In the genomic region with DNA sequence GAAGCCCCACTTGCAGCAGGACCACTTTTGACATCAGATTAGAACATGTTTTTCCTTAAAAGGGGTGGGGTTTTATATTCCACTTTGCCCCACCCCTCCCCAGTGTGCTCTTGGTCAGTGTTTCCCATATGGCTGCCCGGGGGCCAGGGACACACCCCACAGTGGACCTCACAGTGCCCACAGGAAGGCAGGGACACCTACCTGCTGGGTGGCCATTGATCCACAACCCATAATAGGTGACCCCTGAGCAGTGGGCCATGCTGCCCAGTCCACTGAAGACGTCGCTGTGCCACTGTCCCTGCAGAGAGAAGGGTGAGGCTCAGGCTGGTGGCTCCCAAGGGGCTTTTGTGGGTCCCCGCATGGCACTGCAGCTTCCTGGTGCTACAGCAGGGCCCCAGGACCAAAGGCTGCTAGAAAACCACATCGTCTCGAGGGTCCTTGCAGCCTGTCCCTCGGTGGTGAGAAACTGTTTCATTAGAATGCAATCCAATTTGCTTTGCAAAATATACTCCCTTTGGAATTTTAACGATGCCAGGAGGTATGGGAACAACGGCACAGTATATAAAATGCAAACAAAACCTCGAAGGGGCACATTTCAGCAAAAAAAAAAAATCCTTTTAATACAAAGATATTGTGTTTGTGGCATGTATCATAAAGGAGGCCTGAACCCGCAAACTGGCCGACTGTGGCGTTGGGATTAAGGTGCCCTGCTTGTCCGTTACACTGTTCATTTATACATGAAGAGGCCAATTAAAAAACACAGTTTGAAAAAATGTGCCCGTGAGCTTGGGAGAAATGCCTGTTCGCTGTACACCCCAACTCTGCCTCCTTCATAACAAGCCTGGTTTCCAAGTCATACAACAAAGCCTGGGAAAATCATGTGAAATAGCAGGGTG, we compare ENCODE assay signal across 30 cellular contexts. TPM values are rescaled to one million over a fixed set of nuclear protein-coding genes. Genes with fewer than 3 reads are reported as not detected.
DNase-seq lines count a peak whose midpoint lies in the region; ATAC-seq and TF ChIP-seq lines count a peak whose summit lies in the region.
"Had no signal": no experiment of that assay in that cellular context is flagged by ENCODE, and none has a peak within 500 bp of the region (broad histone marks: within the 10 kb centered on the region; RNA-seq: fewer than 3 reads in every experiment).

No MANE protein-coding gene starts in this region.

- H3K27ac Mint-ChIP-seq in mesothelial cell of epicardium: peak overlapping the region; percentile 34
- H3K27ac Mint-ChIP-seq: activated CD4-positive, alpha-beta memory T cell treated with anti-CD3 and anti-CD28 coated beads, Interleukin-2, amount 10 ng/mL, durations not matched to agents 7 days and 5 days; activated naive CD4-positive, alpha-beta T cell treated with anti-CD3 and anti-CD28 coated beads for 36 hours; CD8-positive, alpha-beta memory T cell; HFFc6; IgD-negative memory B cell had no signal

- no peak for ATAC-seq in Right ventricle myocardium superior (ENCODE audit: poor library complexity)
- no peak for ATAC-seq in left ventricle myocardium superior
- ATAC-seq: foreskin keratinocyte; stimulated activated naive CD8-positive, alpha-beta T cell treated with anti-CD3 and anti-CD28 coated beads, Interleukin-15, Interleukin-2, amounts not matched to agents 100 U/mL and 50 U/mL, for 24 hours had no signal

- TF ChIP-seq EP300 in suprapubic skin (IDR thresholded peaks at IDR 0.05): no peak

- H3K36me3 ChIP-seq in suprapubic skin: peaks cover 2% of the 10 kb centered on the region
- H3K36me3 ChIP-seq: brain microvascular endothelial cell, esophagus squamous epithelium, prostate gland, uterus had no signal

- no peaks in the 10 kb centered on the region for H3K9me3 Mint-ChIP-seq in mesothelial cell of epicardium
- H3K9me3 Mint-ChIP-seq: activated CD4-positive, alpha-beta memory T cell treated with anti-CD3 and anti-CD28 coated beads, Interleukin-2, amount 10 ng/mL, durations not matched to agents 7 days and 5 days; activated naive CD4-positive, alpha-beta T cell treated with anti-CD3 and anti-CD28 coated beads for 36 hours; CD8-positive, alpha-beta memory T cell; HFFc6; IgD-negative memory B cell had no signal

- intact Hi-C loops in Right ventricle myocardium superior (cut with DNase I) (no loop called here), left ventricle myocardium superior (cut with micrococcal nuclease) (no loop called here)

- 83% methylated on average over 15 of the region's 16 CpGs for WGBS in suprapubic skin

- H3K27me3 ChIP-seq in suprapubic skin: no peaks in the 10 kb centered on the region
- H3K27me3 ChIP-seq: brain microvascular endothelial cell, dorsolateral prefrontal cortex, esophagus squamous epithelium, foreskin keratinocyte, testis, uterus had no signal

- H3K4me1 Mint-ChIP-seq in mesothelial cell of epicardium: no peaks in the 10 kb centered on the region
- H3K4me1 Mint-ChIP-seq: activated CD4-positive, alpha-beta memory T cell treated with anti-CD3 and anti-CD28 coated beads, Interleukin-2, amount 10 ng/mL, durations not matched to agents 7 days and 5 days; CD8-positive, alpha-beta memory T cell had no signal

- TF ChIP-seq CTCF in mesothelial cell of epicardium (IDR thresholded peaks at IDR 0.05; ENCODE audit: unreplicated experiment) (no peak), suprapubic skin (IDR thresholded peaks at IDR 0.05) (no peak)

- TF ChIP-seq POLR2A in suprapubic skin (IDR thresholded peaks at IDR 0.05) (no peak), erythroblast (IDR thresholded peaks at IDR 0.05; ENCODE audit: low read length) (no peak)

- H3K4me3 Mint-ChIP-seq in mesothelial cell of epicardium: no peak overlapping the region
- H3K4me3 Mint-ChIP-seq: activated CD4-positive, alpha-beta memory T cell treated with anti-CD3 and anti-CD28 coated beads, Interleukin-2, amount 10 ng/mL, durations not matched to agents 7 days and 5 days; activated naive CD4-positive, alpha-beta T cell treated with anti-CD3 and anti-CD28 coated beads for 36 hours; CD8-positive, alpha-beta memory T cell; HFFc6; IgD-negative memory B cell had no signal

- peak; percentile 20 for DNase-seq in Right ventricle myocardium superior
- DNase-seq in left ventricle myocardium superior: no peak
- peak; percentile 35 for DNase-seq in NCI-H526 treated with DMSO at 0.1 percent for 48 hours (lab: John Stamatoyannopoulos, UW)
- peak in 1 of 2 experiments; percentile 5 for DNase-seq in mesothelial cell of epicardium (ENCODE audit: low spot score in 2 of 2, unreplicated experiment in 2 of 2)
- peak; percentile 40 to 54 for DNase-seq in suprapubic skin (ENCODE audit: low spot score in 2 of 2)
- no peak for DNase-seq in NCI-H748 (lab: John Stamatoyannopoulos, UW; ENCODE audit: unreplicated experiment)
- DNase-seq in stimulated activated CD4-positive, alpha-beta T cell treated with anti-CD3 and anti-CD28 coated beads, Interleukin-15, amount 100 ng/mL, for 24 hours: no peak
- no peak for DNase-seq in erythroblast (lab: John Stamatoyannopoulos, UW)
- DNase-seq: activated CD4-positive, alpha-beta memory T cell treated with anti-CD3 and anti-CD28 coated beads, Interleukin-2, amount 10 ng/mL, durations not matched to agents 7 days and 5 days; activated CD4-positive, alpha-beta T cell treated with anti-CD3 and anti-CD28 coated beads for 1 hour; activated naive CD4-positive, alpha-beta T cell treated with anti-CD3 and anti-CD28 coated beads for 36 hours; brain microvascular endothelial cell; DMS 273 treated with DMSO at 0.1 percent for 48 hours; esophagus squamous epithelium; foreskin keratinocyte; HFFc6; NCI-H1092 treated with DMSO at 0.1 percent for 48 hours; NCI-H187; NCI-H510A; NK-92 treated with Interleukin-12 subunit alpha and Interleukin-12 subunit beta, amount 100 ng/mL, for 24 hours; SHP77; stimulated activated naive CD8-positive, alpha-beta T cell treated with anti-CD3 and anti-CD28 coated beads, Interleukin-15, Interleukin-2, amounts not matched to agents 100 U/mL and 50 U/mL, for 24 hours; testis; uterus had no signal

- H3K4me1 ChIP-seq in suprapubic skin: no peaks in the 10 kb centered on the region
- H3K4me1 ChIP-seq: foreskin keratinocyte, prostate gland, testis, uterus had no signal

- H3K9me3 ChIP-seq in suprapubic skin: no peaks in the 10 kb centered on the region
- H3K9me3 ChIP-seq: esophagus squamous epithelium, prostate gland, testis, uterus had no signal

- no peaks in the 10 kb centered on the region for H3K27me3 Mint-ChIP-seq in mesothelial cell of epicardium (ENCODE audit: low read depth)
- H3K27me3 Mint-ChIP-seq: activated CD4-positive, alpha-beta memory T cell treated with anti-CD3 and anti-CD28 coated beads, Interleukin-2, amount 10 ng/mL, durations not matched to agents 7 days and 5 days; IgD-negative memory B cell had no signal

- H3K4me3 ChIP-seq in suprapubic skin: no peak overlapping the region
- H3K4me3 ChIP-seq: dorsolateral prefrontal cortex, esophagus squamous epithelium, lung, PC-9, prostate gland, testis, uterus had no signal

- no peak overlapping the region for H3K27ac ChIP-seq in suprapubic skin
- H3K27ac ChIP-seq: brain microvascular endothelial cell, esophagus squamous epithelium, foreskin keratinocyte, PC-9, prostate gland, testis, uterus had no signal

- peaks cover 11% of the 10 kb centered on the region for H3K36me3 Mint-ChIP-seq in mesothelial cell of epicardium

RNA-seq across cellular contexts. Expression of gene MORN1, which starts 16.8 kb away (rescaled TPM):
- total RNA-seq in Right ventricle myocardium superior (5.0 TPM), left ventricle myocardium superior (5.3 TPM), mesothelial cell of epicardium (21.6 to 25.0 TPM (median 24.3 TPM) in 3 replicates), suprapubic skin (10 to 100 TPM in 2 of 4 donors, 1 to 10 TPM in 2; 5.7 to 13.4 (median 8.5) TPM)

RNA-seq across cellular contexts. Expression of gene RER1, which starts 17.1 kb away (rescaled TPM):
- 81.8 TPM for total RNA-seq in Right ventricle myocardium superior
- total RNA-seq in left ventricle myocardium superior: 98.1 TPM
- 94.5 to 103 TPM (median 95.1 TPM) in 3 replicates for total RNA-seq in mesothelial cell of epicardium
- 10 to 100 TPM; 56.9 to 86.5 (median 81.4) TPM for total RNA-seq in suprapubic skin

RNA-seq across cellular contexts. Expression of gene PEX10, which starts 37.9 kb away (rescaled TPM):
- total RNA-seq in Right ventricle myocardium superior (15.2 TPM), left ventricle myocardium superior (13.7 TPM), mesothelial cell of epicardium (25.8 to 26.6 TPM (median 25.9 TPM) in 3 replicates), suprapubic skin (10 to 100 TPM; 16.2 to 39.2 (median 27.3) TPM)

Comparison
In these comparisons a context has a peak if more than half of its experiments do, and no peak if none do; other contexts are left out.
1. DNase-seq: peak in Right ventricle myocardium superior (single experiment), NCI-H526 treated with DMSO at 0.1 percent for 48 hours (single experiment) and suprapubic skin (2 of 2); none in left ventricle myocardium superior (single experiment), NCI-H748 (single experiment), stimulated activated CD4-positive, alpha-beta T cell treated with anti-CD3 and anti-CD28 coated beads, Interleukin-15, amount 100 ng/mL, for 24 hours (single experiment) and erythroblast (0 of 2).